25 cellular contexts compared by ENCODE assay signal in genomic region chr12:6187948-6188793, GRCh38. TPM values are rescaled to one million over a fixed set of nuclear protein-coding genes. Genes with fewer than 3 reads are reported as not detected.
DNase-seq lines count a peak whose midpoint lies in the region; ATAC-seq, FAIRE-seq and TF ChIP-seq lines count a peak whose summit lies in the region.
"Had no signal": no experiment of that assay in that cellular context is flagged by ENCODE, and none has a peak within 500 bp of the region (broad histone marks: within the 10 kb centered on the region; RNA-seq: fewer than 3 reads in every experiment).

No MANE protein-coding gene starts in this region.

- no peaks in the 10 kb centered on the region for H3K79me2 ChIP-seq in Loucy (ENCODE audit: insufficient read depth, low read length)
- no peaks in the 10 kb centered on the region for H3K79me2 ChIP-seq in osteoblast (ENCODE audit: insufficient read depth, low read length)

- peaks cover 5% of the 10 kb centered on the region for H3K27me3 Mint-ChIP-seq in endodermal cell (ENCODE audit: insufficient read depth)
- H3K27me3 Mint-ChIP-seq: activated naive CD4-positive, alpha-beta T cell treated with anti-CD3 and anti-CD28 coated beads, Interleukin-2, amount 50 U/mL, for 24 hours had no signal

- CTCF ChIA-PET in A549 (lab: Yijun Ruan, JAX): interaction anchor here (0.8 to 4.3 kb wide), 8 partner anchors 8 to 124 kb away, joined by 3 to 30 read pairs (median 4); partner anchors contain the start of gene CD9

- H3K4me3 Mint-ChIP-seq in endodermal cell: no peak overlapping the region
- H3K4me3 Mint-ChIP-seq: activated CD4-positive, alpha-beta T cell treated with anti-CD3 and anti-CD28 coated beads, Interleukin-2, amount 10 ng/mL, durations not matched to agents 24 days and 14 days; activated naive CD4-positive, alpha-beta T cell treated with anti-CD3 and anti-CD28 coated beads, Interleukin-2, amount 50 U/mL, for 24 hours; activated T-cell treated with anti-CD3 and anti-CD28 coated beads, Interleukin-2, amount 50 U/mL, for 72 hours; CD4-positive, CD25-positive, alpha-beta regulatory T cell; central memory CD8-positive, alpha-beta T cell; mesothelial cell of epicardium; natural killer cell treated with Interleukin-12 subunit alpha and Interleukin-12 subunit beta and Interleukin-15 and Interleukin-18, amount 100 ng/mL, for 72 hours had no signal

- H3K9me3 Mint-ChIP-seq in endodermal cell: peaks cover 33% of the 10 kb centered on the region
- H3K9me3 Mint-ChIP-seq: activated CD4-positive, alpha-beta T cell treated with anti-CD3 and anti-CD28 coated beads, Interleukin-2, amount 10 ng/mL, durations not matched to agents 24 days and 14 days; activated naive CD4-positive, alpha-beta T cell treated with anti-CD3 and anti-CD28 coated beads, Interleukin-2, amount 50 U/mL, for 24 hours; activated T-cell treated with anti-CD3 and anti-CD28 coated beads, Interleukin-2, amount 50 U/mL, for 72 hours; CD4-positive, CD25-positive, alpha-beta regulatory T cell; central memory CD8-positive, alpha-beta T cell; mesothelial cell of epicardium; natural killer cell treated with Interleukin-12 subunit alpha and Interleukin-12 subunit beta and Interleukin-15 and Interleukin-18, amount 100 ng/mL, for 72 hours had no signal

- no peaks in the 10 kb centered on the region for H3K27me3 ChIP-seq in Loucy (ENCODE audit: insufficient read depth, low read length, poor library complexity, severe bottlenecking)
- H3K27me3 ChIP-seq in endodermal cell (ENCODE audit: control insufficient read depth, insufficient read depth, low read length, poor library complexity, severe bottlenecking): no peaks in the 10 kb centered on the region
- H3K27me3 ChIP-seq in osteoblast (ENCODE audit: insufficient read depth, low read length): peaks cover 16% of the 10 kb centered on the region
- H3K27me3 ChIP-seq in gastrocnemius medialis: peaks cover 0 to 2% (median 0%) of the 10 kb centered on the region in 3 donors

- in situ Hi-C loops in gastrocnemius medialis (cut with MboI; ENCODE audit: low sequenced_read_pairs in 4 of 4): no loop called here

- no peak for TF ChIP-seq RAD21 in A549 (conservative IDR thresholded peaks at IDR 0.05 in 1 of 2, IDR thresholded peaks at IDR 0.05 in 1 of 2)

- H3K4me1 ChIP-seq in A549 (no peaks in the 10 kb centered on the region), Loucy (ENCODE audit: insufficient read depth, low read length, poor library complexity, severe bottlenecking) (peaks cover 10% of the 10 kb centered on the region), endodermal cell (ENCODE audit: control insufficient read depth, insufficient read depth, low read length) (no peaks in the 10 kb centered on the region), osteoblast (ENCODE audit: insufficient read depth, low read length) (peaks cover 6% of the 10 kb centered on the region), gastrocnemius medialis (peaks cover 0 to 3% of the 10 kb centered on the region in 2 donors)
- H3K4me1 ChIP-seq: parathyroid adenoma had no signal

- TF ChIP-seq EP300 in A549 (IDR thresholded peaks at IDR 0.05): no peak

- ATAC-seq in A549: peak; percentile 44 to 46; a peak in 4 of 6 replicates
- no peak for ATAC-seq in gastrocnemius medialis
- ATAC-seq: activated T-cell treated with anti-CD3 and anti-CD28 coated beads, Interleukin-2, amount 50 U/mL, for 72 hours; natural killer cell treated with Interleukin-12 subunit alpha and Interleukin-12 subunit beta and Interleukin-15 and Interleukin-18, amount 100 ng/mL, for 72 hours; sciatic nerve had no signal

- H4K20me1 ChIP-seq in Loucy (ENCODE audit: insufficient read depth, low read length, poor library complexity, severe bottlenecking): no peaks in the 10 kb centered on the region
- H4K20me1 ChIP-seq in osteoblast (ENCODE audit: insufficient read depth, low read length): no peaks in the 10 kb centered on the region

- H2AFZ ChIP-seq in Loucy (ENCODE audit: low read length) (no peak overlapping the region), osteoblast (ENCODE audit: low read length) (no peak overlapping the region)
- H2AFZ ChIP-seq: parathyroid adenoma had no signal

- H3K4me2 ChIP-seq in A549 (no peak overlapping the region), Loucy (ENCODE audit: low read depth, low read length, poor library complexity, severe bottlenecking) (no peak overlapping the region), osteoblast (ENCODE audit: insufficient read depth, low read length) (no peak overlapping the region)

- H3K36me3 Mint-ChIP-seq in endodermal cell (ENCODE audit: low read depth): peaks cover 2% of the 10 kb centered on the region
- H3K36me3 Mint-ChIP-seq: activated naive CD4-positive, alpha-beta T cell treated with anti-CD3 and anti-CD28 coated beads, Interleukin-2, amount 50 U/mL, for 24 hours; CD4-positive, CD25-positive, alpha-beta regulatory T cell; mesothelial cell of epicardium; natural killer cell treated with Interleukin-12 subunit alpha and Interleukin-12 subunit beta and Interleukin-15 and Interleukin-18, amount 100 ng/mL, for 72 hours had no signal

- peaks cover 13% of the 10 kb centered on the region for H3K4me1 Mint-ChIP-seq in endodermal cell
- H3K4me1 Mint-ChIP-seq: activated CD4-positive, alpha-beta T cell treated with anti-CD3 and anti-CD28 coated beads, Interleukin-2, amount 10 ng/mL, durations not matched to agents 24 days and 14 days; central memory CD8-positive, alpha-beta T cell had no signal

- no peak overlapping the region for H3K9ac ChIP-seq in Loucy (ENCODE audit: low read depth, low read length, poor library complexity, severe bottlenecking)
- H3K9ac ChIP-seq in endodermal cell (ENCODE audit: extremely low read depth, low read length, poor library complexity, severe bottlenecking): no peak overlapping the region
- H3K9ac ChIP-seq: parathyroid adenoma had no signal

- WGBS in A549 (ENCODE audit: missing lambda C conversion rate): 43% methylated on average over 8 of the region's 8 CpGs
- 88 to 92% methylated on average over 5 to 8 of the region's 8 CpGs for WGBS in endodermal cell (ENCODE audit: insufficient coverage in 1 of 2, insufficient read length in 1 of 2), 2 experiments

- H3K36me3 ChIP-seq in Loucy (ENCODE audit: insufficient read depth, low read length) (no peaks in the 10 kb centered on the region), endodermal cell (ENCODE audit: control insufficient read depth, insufficient read depth, low read length) (no peaks in the 10 kb centered on the region), osteoblast (ENCODE audit: insufficient read depth, low read length) (no peaks in the 10 kb centered on the region), gastrocnemius medialis (no peaks in the 10 kb centered on the region)

- no peaks in the 10 kb centered on the region for H3F3A ChIP-seq in Loucy (ENCODE audit: low read depth)

- no peak for TF ChIP-seq CTCF in A549 (IDR thresholded peaks at IDR 0.05)
- TF ChIP-seq CTCF in Loucy (conservative IDR thresholded peaks at IDR 0.05; ENCODE audit: low read length): peak; percentile 41
- peak; percentile 67 for TF ChIP-seq CTCF in endodermal cell (conservative IDR thresholded peaks at IDR 0.05)
- TF ChIP-seq CTCF in osteoblast (IDR thresholded peaks at IDR 0.05; ENCODE audit: extremely low read depth, low read depth, low read length): no peak
- TF ChIP-seq CTCF in gastrocnemius medialis (IDR thresholded peaks at IDR 0.05 in 4 of 5, conservative IDR thresholded peaks at IDR 0.05 in 1 of 5): no peak
- TF ChIP-seq CTCF in GM20000 (IDR thresholded peaks at IDR 0.05; ENCODE audit: extremely low read depth, missing control alignments): no peak

- no peaks in the 10 kb centered on the region for H3K9me2 ChIP-seq in Loucy (replicated peaks; ENCODE audit: low read depth, low read length)

- no peak for DNase-seq in A549 (ENCODE audit: low read depth in 1 of 2, low spot score in 1 of 2)
- DNase-seq in endodermal cell: peak; percentile 54
- peak; percentile 44 for DNase-seq in osteoblast (ENCODE audit: insufficient read length, low spot score, missing footprints)
- DNase-seq in gastrocnemius medialis: no peak
- no peak for DNase-seq in GM20000 (ENCODE audit: low spot score)
- DNase-seq in NCI-H524 treated with DMSO at 0.1 percent for 48 hours (lab: John Stamatoyannopoulos, UW): no peak
- DNase-seq in NCI-H82 treated with DMSO at 0.1 percent for 48 hours (lab: John Stamatoyannopoulos, UW; ENCODE audit: unreplicated experiment): no peak
- DNase-seq: ACHN; activated CD4-positive, alpha-beta T cell treated with anti-CD3 and anti-CD28 coated beads, Interleukin-2, amount 10 ng/mL, durations not matched to agents 24 days and 14 days; activated T-cell treated with anti-CD3 and anti-CD28 coated beads, Interleukin-2, amount 50 U/mL, for 72 hours; CD4-positive, CD25-positive, alpha-beta regulatory T cell; KBM-7; NCI-H1694; Right ventricle myocardium superior; stimulated activated CD4-positive, alpha-beta T cell treated with anti-CD3 and anti-CD28 coated beads, Interleukin-15, amount 100 ng/mL, for 24 hours; SW 1271 had no signal

- intact Hi-C loops in gastrocnemius medialis (cut with DNase I; ENCODE audit: low total_unique reads): no loop called here

- H3K9me3 ChIP-seq in A549 (no peaks in the 10 kb centered on the region), Loucy (ENCODE audit: insufficient read depth, low read depth, low read length) (no peaks in the 10 kb centered on the region), endodermal cell (ENCODE audit: control insufficient read depth, low read length) (peaks cover 20% of the 10 kb centered on the region), osteoblast (ENCODE audit: low read depth, low read length) (no peaks in the 10 kb centered on the region), gastrocnemius medialis (no peaks in the 10 kb centered on the region)

- FAIRE-seq in A549 (lab: Jason Lieb, UNC): no peak
- FAIRE-seq: astrocyte, H54 had no signal

- no peak overlapping the region for H3K27ac Mint-ChIP-seq in endodermal cell
- H3K27ac Mint-ChIP-seq: activated CD4-positive, alpha-beta T cell treated with anti-CD3 and anti-CD28 coated beads, Interleukin-2, amount 10 ng/mL, durations not matched to agents 24 days and 14 days; activated naive CD4-positive, alpha-beta T cell treated with anti-CD3 and anti-CD28 coated beads, Interleukin-2, amount 50 U/mL, for 24 hours; activated T-cell treated with anti-CD3 and anti-CD28 coated beads, Interleukin-2, amount 50 U/mL, for 72 hours; mesothelial cell of epicardium; natural killer cell treated with Interleukin-12 subunit alpha and Interleukin-12 subunit beta and Interleukin-15 and Interleukin-18, amount 100 ng/mL, for 72 hours had no signal

- H3K4me3 ChIP-seq in A549 (no peak overlapping the region), Loucy (ENCODE audit: low read length, poor library complexity, severe bottlenecking) (no peak overlapping the region), endodermal cell (ENCODE audit: low read length) (no peak overlapping the region), osteoblast (ENCODE audit: insufficient read depth, low read length) (no peak overlapping the region), gastrocnemius medialis (no peak overlapping the region)

- no peak overlapping the region for H3K27ac ChIP-seq in A549
- H3K27ac ChIP-seq in endodermal cell (ENCODE audit: low read depth, low read length): no peak overlapping the region
- H3K27ac ChIP-seq in osteoblast (ENCODE audit: low read depth, low read length): no peak overlapping the region
- H3K27ac ChIP-seq in gastrocnemius medialis: no peak overlapping the region
- H3K27ac ChIP-seq: parathyroid adenoma had no signal

- POLR2A ChIA-PET in A549 (lab: Yijun Ruan, JAX): no interaction called here

- no peak for TF ChIP-seq POLR2A in A549 (IDR thresholded peaks at IDR 0.05; ENCODE audit: low read length)
- TF ChIP-seq POLR2A in gastrocnemius medialis (IDR thresholded peaks at IDR 0.05): no peak

RNA-seq across cellular contexts. Expression of gene CD9, which starts 12.0 kb away (rescaled TPM):
- 173 and 185 TPM in 2 replicates for polyA plus RNA-seq in A549 (2011; rRNA removed)
- polyA plus RNA-seq in A549 (2012; cell fraction: cytosol; rRNA removed): 110 and 132 TPM in 2 replicates
- 115 and 147 TPM in 2 replicates for polyA plus RNA-seq in A549 (2012; cell fraction: nucleus; rRNA removed)
- polyA plus RNA-seq in A549 (2017; fragmentation: RNase III; extraction: RNeasy Plus Mini Kit Qiagen cat#74134 plus additional on column Dnase treatment): 109 to 122 TPM (median 116 TPM) in 3 replicates
- 85.5 and 116 TPM in 2 replicates for polyA minus RNA-seq in A549 (2011; rRNA and poly(A)+ RNA removed)
- total RNA-seq in endodermal cell: 10 to 100 TPM; 33.5 to 99.1 TPM
- 26.5 TPM for polyA plus RNA-seq in endodermal cell (2013, experiment 1 of 2)
- polyA plus RNA-seq in endodermal cell (2013, experiment 2 of 2): 22.0 TPM
- total RNA-seq in osteoblast: 19.4 and 34.4 TPM in 2 replicates
- 10 to 100 TPM; 26.7 to 50.6 (median 48.4) TPM for total RNA-seq in gastrocnemius medialis

Comparison
In these comparisons a context has a peak if more than half of its experiments do, and no peak if none do; other contexts are left out.
1. ATAC-seq: peak in A549 (2 of 2); none in gastrocnemius medialis (0 of 2).
2. DNase-seq: peak in endodermal cell (single experiment) and osteoblast (single experiment); none in A549 (0 of 2), gastrocnemius medialis (0 of 2), GM20000 (single experiment), NCI-H524 treated with DMSO at 0.1 percent for 48 hours (single experiment) and NCI-H82 treated with DMSO at 0.1 percent for 48 hours (single experiment).
3. CTCF ChIP-seq: peak in Loucy (single experiment) and endodermal cell (single experiment); none in A549 (single experiment), osteoblast (single experiment), gastrocnemius medialis (0 of 5) and GM20000 (single experiment).